Comparison of ENCODE assay signal across 19 cellular contexts in genomic region chr11:132864811-132865576, GRCh38.
"Had no signal": no experiment of that assay in that cellular context is flagged by ENCODE, and none has a peak within 500 bp of the region (broad histone marks: within the 10 kb centered on the region; RNA-seq: fewer than 3 reads in every experiment).

No MANE protein-coding gene starts in this region.

- DNase-seq: activated CD4-positive, alpha-beta T cell treated with anti-CD3 and anti-CD28 coated beads, Interleukin-2, amount 50 U/mL, for 4 hours; activated gamma-delta T cell; activated naive CD8-positive, alpha-beta T cell treated with anti-CD3 and anti-CD28 coated beads, Interleukin-2, amount 10 ng/mL, durations not matched to agents 7 days and 5 days; activated T-cell treated with anti-CD3 and anti-CD28 coated beads, Interleukin-2, amount 50 U/mL, for 48 hours; effector CD4-positive, alpha-beta T cell; foreskin melanocyte; heart right ventricle; immature natural killer cell; left cardiac atrium; lower lobe of right lung; natural killer cell; T-helper 17 cell; thyroid gland; uterus had no signal

- H3K4me2 ChIP-seq: smooth muscle cell had no signal

- H3K9me3 Mint-ChIP-seq: activated naive CD8-positive, alpha-beta T cell treated with anti-CD3 and anti-CD28 coated beads, Interleukin-2, amount 10 ng/mL, durations not matched to agents 7 days and 5 days; stimulated activated effector memory CD8-positive, alpha-beta T cell treated with anti-CD3 and anti-CD28 coated beads, Interleukin-12 subunit alpha, Interleukin-12 subunit beta, amount 100 ng/mL, for 72 hours had no signal

- H3K27ac ChIP-seq: ascending aorta, cardiac muscle cell, heart right ventricle, lower lobe of right lung, parathyroid adenoma, thyroid gland, uterus had no signal

- H3K27me3 ChIP-seq: ascending aorta, cardiac muscle cell, thyroid gland, uterus had no signal

- H3K4me1 ChIP-seq: ascending aorta, heart right ventricle, lower lobe of right lung, thyroid gland, uterus had no signal

- H3K4me1 Mint-ChIP-seq: activated naive CD8-positive, alpha-beta T cell treated with anti-CD3 and anti-CD28 coated beads, Interleukin-2, amount 10 ng/mL, durations not matched to agents 7 days and 5 days; immature natural killer cell; natural killer cell; stimulated activated effector memory CD8-positive, alpha-beta T cell treated with anti-CD3 and anti-CD28 coated beads, Interleukin-12 subunit alpha, Interleukin-12 subunit beta, amount 100 ng/mL, for 72 hours; T-helper 17 cell had no signal

- H3K27ac Mint-ChIP-seq: activated naive CD8-positive, alpha-beta T cell treated with anti-CD3 and anti-CD28 coated beads, Interleukin-2, amount 10 ng/mL, durations not matched to agents 7 days and 5 days; immature natural killer cell; natural killer cell; stimulated activated effector memory CD8-positive, alpha-beta T cell treated with anti-CD3 and anti-CD28 coated beads, Interleukin-12 subunit alpha, Interleukin-12 subunit beta, amount 100 ng/mL, for 72 hours; T-helper 17 cell had no signal

- H3K4me3 Mint-ChIP-seq: activated naive CD8-positive, alpha-beta T cell treated with anti-CD3 and anti-CD28 coated beads, Interleukin-2, amount 10 ng/mL, durations not matched to agents 7 days and 5 days; immature natural killer cell; natural killer cell; stimulated activated effector memory CD8-positive, alpha-beta T cell treated with anti-CD3 and anti-CD28 coated beads, Interleukin-12 subunit alpha, Interleukin-12 subunit beta, amount 100 ng/mL, for 72 hours; T-helper 17 cell had no signal

- H3K4me3 ChIP-seq: ascending aorta, cardiac muscle cell, heart right ventricle, lower lobe of right lung, smooth muscle cell, thyroid gland, uterus had no signal

- ATAC-seq: heart right ventricle; left cardiac atrium; lower lobe of right lung; natural killer cell; stimulated activated effector memory CD8-positive, alpha-beta T cell treated with anti-CD3 and anti-CD28 coated beads, Interleukin-12 subunit alpha, Interleukin-12 subunit beta, amount 100 ng/mL, for 72 hours; T-helper 17 cell had no signal

- H3K79me2 ChIP-seq: parathyroid adenoma had no signal

- H3K36me3 ChIP-seq: ascending aorta, cardiac muscle cell, heart right ventricle, lower lobe of right lung, thyroid gland, uterus had no signal

- H3K36me3 Mint-ChIP-seq: activated naive CD8-positive, alpha-beta T cell treated with anti-CD3 and anti-CD28 coated beads, Interleukin-2, amount 10 ng/mL, durations not matched to agents 7 days and 5 days; immature natural killer cell; natural killer cell; stimulated activated effector memory CD8-positive, alpha-beta T cell treated with anti-CD3 and anti-CD28 coated beads, Interleukin-12 subunit alpha, Interleukin-12 subunit beta, amount 100 ng/mL, for 72 hours had no signal

- H2AFZ ChIP-seq: parathyroid adenoma had no signal
